In the genomic region with DNA sequence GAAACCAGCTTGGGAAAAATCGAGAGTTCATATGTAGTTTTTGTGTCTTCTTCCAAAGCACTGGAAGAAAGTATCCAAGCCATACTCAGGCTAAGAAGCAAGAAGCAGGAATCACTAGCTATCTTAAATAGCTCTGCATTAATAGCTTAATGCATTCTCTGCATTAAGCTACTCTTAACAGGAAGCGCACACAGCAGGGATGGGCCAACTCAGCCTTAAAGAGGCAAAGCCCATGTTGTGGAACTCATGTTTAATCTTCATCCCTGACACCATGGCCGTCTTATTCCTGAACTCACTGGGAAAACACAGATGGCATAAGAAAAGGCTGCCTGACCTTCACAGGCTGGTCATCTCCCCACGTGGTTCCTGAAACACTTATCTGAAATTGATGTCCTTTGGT, we compare ENCODE assay signal across 30 cellular contexts.
"Had no signal": no experiment of that assay in that cellular context is flagged by ENCODE, and none has a peak within 500 bp of the region (broad histone marks: within the 10 kb centered on the region; RNA-seq: fewer than 3 reads in every experiment).

No MANE protein-coding gene starts in this region.

- H3K27ac Mint-ChIP-seq: immature natural killer cell; mesothelial cell of epicardium; natural killer cell; nephron progenitor cell; neural progenitor cell; progenitor cell of endocrine pancreas; stimulated activated naive B cell treated with anti-CD40 and anti-IgM and Interleukin-4, amounts not matched to agents 10 μg/mL and 1 μg/mL and 100 μg/mL, for 72 hours had no signal

- H3K27ac ChIP-seq: left lung, lower lobe of right lung, neural progenitor cell, ovary, right atrium auricular region, right lobe of liver, skin epidermis, stomach, testis, thyroid gland, transverse colon, upper lobe of left lung, vagina had no signal

- H3K36me3 ChIP-seq: left lung, lower lobe of right lung, neural progenitor cell, ovary, right atrium auricular region, right lobe of liver, stomach, thyroid gland, transverse colon, upper lobe of left lung, vagina had no signal

- H3K4me3 ChIP-seq: left lung, lower lobe of right lung, neural progenitor cell, ovary, right atrium auricular region, right lobe of liver, skin epidermis, stomach, testis, thyroid gland, transverse colon, upper lobe of left lung, vagina had no signal

- H3K4me1 Mint-ChIP-seq: immature natural killer cell; mesothelial cell of epicardium; naive B cell; natural killer cell; nephron progenitor cell; stimulated activated naive B cell treated with anti-CD40 and anti-IgM and Interleukin-4, amounts not matched to agents 10 μg/mL and 1 μg/mL and 100 μg/mL, for 72 hours had no signal

- H3K9me3 ChIP-seq: lower lobe of right lung, ovary, right lobe of liver, testis, thyroid gland, transverse colon, upper lobe of left lung, vagina had no signal

- ATAC-seq: left colon; left lung; lower lobe of right lung; natural killer cell; right lobe of liver; stimulated activated naive B cell treated with anti-CD40 and anti-IgM and Interleukin-4, amounts not matched to agents 10 μg/mL and 1 μg/mL and 100 μg/mL, for 72 hours; stimulated activated naive CD8-positive, alpha-beta T cell treated with anti-CD3 and anti-CD28 coated beads, Interleukin-15, Interleukin-2, amounts not matched to agents 100 U/mL and 50 U/mL, for 24 hours had no signal

- H3K4me3 Mint-ChIP-seq: immature natural killer cell; mesothelial cell of epicardium; natural killer cell; nephron progenitor cell; neural progenitor cell; stimulated activated naive B cell treated with anti-CD40 and anti-IgM and Interleukin-4, amounts not matched to agents 10 μg/mL and 1 μg/mL and 100 μg/mL, for 72 hours had no signal

- H3K27me3 Mint-ChIP-seq: naive B cell; stimulated activated naive B cell treated with anti-CD40 and anti-IgM and Interleukin-4, amounts not matched to agents 10 μg/mL and 1 μg/mL and 100 μg/mL, for 72 hours had no signal

- DNase-seq: hippocampal formation; immature natural killer cell; kidney; left colon; left lung; lower lobe of right lung; mammary epithelial cell; mesenchymal stem cell; naive B cell; natural killer cell; nephron progenitor cell; ovary; right lobe of liver; stimulated activated CD4-positive, alpha-beta T cell treated with anti-CD3 and anti-CD28 coated beads, Interleukin-12 subunit alpha, Interleukin-12 subunit beta, amount 100 ng/mL, for 4 hours; stimulated activated CD4-positive, alpha-beta T cell treated with anti-CD3 and anti-CD28 coated beads, Interleukin-15, amount 100 ng/mL, for 24 hours; stimulated activated CD4-positive, alpha-beta T cell treated with anti-CD3 and anti-CD28 coated beads, Interleukin-2, amount 100 ng/mL, for 24 hours; stimulated activated CD4-positive, alpha-beta T cell treated with anti-CD3 and anti-CD28 coated beads, Interleukin-4, amount 100 ng/mL, for 1 hour; stimulated activated naive B cell treated with anti-CD40 and anti-IgM and Interleukin-4, amounts not matched to agents 10 μg/mL and 1 μg/mL and 100 μg/mL, for 72 hours; stimulated activated naive CD8-positive, alpha-beta T cell treated with anti-CD3 and anti-CD28 coated beads, Interleukin-15, Interleukin-2, amounts not matched to agents 100 U/mL and 50 U/mL, for 24 hours; stomach; testis; thyroid gland; transverse colon; upper lobe of left lung had no signal

- H3K4me1 ChIP-seq: left lung, lower lobe of right lung, neural progenitor cell, right atrium auricular region, right lobe of liver, stomach, testis, thyroid gland, transverse colon, upper lobe of left lung, vagina had no signal

- H3K27me3 ChIP-seq: left lung, neural progenitor cell, ovary, right atrium auricular region, right lobe of liver, stomach, testis, thyroid gland, transverse colon, upper lobe of left lung, vagina had no signal

- H3K36me3 Mint-ChIP-seq: natural killer cell, neural progenitor cell had no signal
